Comparison of ENCODE assay signal across 27 cellular contexts in genomic region chr14:37133284-37133913, GRCh38. TPM values are rescaled to one million over a fixed set of nuclear protein-coding genes. Genes with fewer than 3 reads are reported as not detected.
"Had no signal": no experiment of that assay in that cellular context is flagged by ENCODE, and none has a peak within 500 bp of the region (broad histone marks: within the 10 kb centered on the region; RNA-seq: fewer than 3 reads in every experiment).

No MANE protein-coding gene starts in this region.

- H3K4me3 ChIP-seq: colonic mucosa, esophagus squamous epithelium, gastrocnemius medialis, heart right ventricle, left lung, lower lobe of right lung, mucosa of descending colon had no signal

- ATAC-seq: effector memory CD8-positive, alpha-beta T cell; esophagus mucosa; gastrocnemius medialis; heart right ventricle; left cardiac atrium; left lung; left ventricle myocardium superior; lower lobe of right lung; mucosa of descending colon had no signal

- DNase-seq: colonic mucosa; cortex of kidney; effector CD8-positive, alpha-beta T cell; effector memory CD8-positive, alpha-beta T cell; endodermal cell; erythroblast; esophagus squamous epithelium; foreskin fibroblast; foreskin melanocyte; gastrocnemius medialis; glutamatergic neuron; head of caudate nucleus; heart right ventricle; hippocampal formation; left cardiac atrium; left lung; left ventricle myocardium superior; lower lobe of right lung; mesenchymal stem cell; mucosa of descending colon; naive B cell had no signal

- H3K36me3 ChIP-seq: colonic mucosa, esophagus squamous epithelium, gastrocnemius medialis, heart right ventricle, left lung, lower lobe of right lung had no signal

- H3K4me1 ChIP-seq: colonic mucosa, esophagus squamous epithelium, gastrocnemius medialis, heart right ventricle, left lung, lower lobe of right lung had no signal

- FAIRE-seq: endometrium, islet of Langerhans, keratinocyte had no signal

- H3K9me3 ChIP-seq: colonic mucosa, esophagus squamous epithelium, gastrocnemius medialis, heart right ventricle, left lung, lower lobe of right lung, mucosa of descending colon had no signal

- H3K27me3 ChIP-seq: colonic mucosa, esophagus squamous epithelium, gastrocnemius medialis, left lung had no signal

- H3K27ac ChIP-seq: colonic mucosa, epithelial cell of prostate, esophagus squamous epithelium, gastrocnemius medialis, heart right ventricle, left lung, lower lobe of right lung had no signal

RNA-seq across cellular contexts. Expression of gene SLC25A21, which starts 39.0 kb away (rescaled TPM):
- total RNA-seq: mesenteric fat pad had no signal
